ENCODE assay signal across 2 cellular contexts in the genomic region with DNA sequence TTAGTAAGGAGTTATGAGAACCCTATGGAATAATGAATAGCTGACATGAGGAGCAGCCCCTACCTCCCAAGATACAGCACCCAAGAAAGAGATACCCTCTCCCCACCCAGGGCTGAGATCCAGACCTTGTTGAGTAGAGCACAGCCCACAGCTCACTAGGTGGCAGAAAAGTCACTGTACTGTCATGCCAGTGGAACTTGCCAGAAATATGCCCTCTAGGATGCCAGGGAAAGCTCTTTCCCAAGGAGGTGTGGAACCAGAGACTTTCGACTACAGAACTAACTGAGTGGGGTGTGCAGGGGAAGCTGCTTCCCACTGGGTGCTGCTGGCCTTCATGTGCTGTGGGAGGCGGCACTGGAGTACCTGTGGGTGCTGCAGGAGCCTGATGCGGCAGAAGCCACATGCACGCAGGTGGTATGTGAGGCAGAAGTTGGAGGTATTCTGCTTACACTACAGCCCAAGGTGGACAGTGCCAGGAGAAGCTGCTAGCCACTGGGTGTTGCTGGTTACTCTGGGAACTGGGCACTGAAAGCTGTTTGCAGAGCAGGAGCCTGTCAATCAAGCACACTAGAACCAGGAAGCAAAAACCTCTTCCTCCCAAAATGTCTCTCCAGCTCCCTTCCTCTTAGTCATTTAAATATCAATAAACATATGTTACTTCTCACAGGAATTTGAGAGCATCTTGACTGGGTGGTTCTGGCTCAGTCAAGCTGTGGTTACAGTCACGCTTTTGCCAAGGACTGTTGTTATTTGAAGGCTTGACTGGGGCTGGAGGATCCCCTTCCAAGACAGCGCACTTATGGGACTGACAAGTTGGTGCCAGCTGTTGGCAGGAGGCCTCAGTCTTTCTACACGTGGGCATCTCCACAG.
TF ChIP-seq lines count a peak whose summit lies in the region.

No MANE protein-coding gene starts in this region.

TF ChIP-seq in HCT116, 20 proteins besides CTCF, POLR2A, EP300 and RAD21 (continued from another document):
- TF ChIP-seq, protein P1, sequence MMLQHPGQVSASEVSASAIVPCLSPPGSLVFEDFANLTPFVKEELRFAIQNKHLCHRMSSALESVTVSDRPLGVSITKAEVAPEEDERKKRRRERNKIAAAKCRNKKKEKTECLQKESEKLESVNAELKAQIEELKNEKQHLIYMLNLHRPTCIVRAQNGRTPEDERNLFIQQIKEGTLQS (IDR thresholded peaks at IDR 0.05), result no peak
- TF ChIP-seq EZH2 (IDR thresholded peaks at IDR 0.05) (no peak), CEBPB (IDR thresholded peaks at IDR 0.05; ENCODE audit: low read depth) (no peak), ZFX (IDR thresholded peaks at IDR 0.05) (no peak), EGR1 (IDR thresholded peaks at IDR 0.05; ENCODE audit: low read depth) (no peak), ZNF274 (IDR thresholded peaks at IDR 0.05; ENCODE audit: low read depth, low read length) (no peak), SIN3A (IDR thresholded peaks at IDR 0.05; ENCODE audit: low read depth) (no peak), CBX3 (IDR thresholded peaks at IDR 0.05; ENCODE audit: low read depth) (no peak), ELF1 (IDR thresholded peaks at IDR 0.05; ENCODE audit: borderline replicate concordance, low read depth) (no peak), POLR2AphosphoS5 (IDR thresholded peaks at IDR 0.05; ENCODE audit: low read depth, low read length) (no peak), YY1 (IDR thresholded peaks at IDR 0.05; ENCODE audit: extremely low read depth, insufficient replicate concordance, low read depth, low read length) (no peak)
- TF ChIP-seq, protein P2, sequence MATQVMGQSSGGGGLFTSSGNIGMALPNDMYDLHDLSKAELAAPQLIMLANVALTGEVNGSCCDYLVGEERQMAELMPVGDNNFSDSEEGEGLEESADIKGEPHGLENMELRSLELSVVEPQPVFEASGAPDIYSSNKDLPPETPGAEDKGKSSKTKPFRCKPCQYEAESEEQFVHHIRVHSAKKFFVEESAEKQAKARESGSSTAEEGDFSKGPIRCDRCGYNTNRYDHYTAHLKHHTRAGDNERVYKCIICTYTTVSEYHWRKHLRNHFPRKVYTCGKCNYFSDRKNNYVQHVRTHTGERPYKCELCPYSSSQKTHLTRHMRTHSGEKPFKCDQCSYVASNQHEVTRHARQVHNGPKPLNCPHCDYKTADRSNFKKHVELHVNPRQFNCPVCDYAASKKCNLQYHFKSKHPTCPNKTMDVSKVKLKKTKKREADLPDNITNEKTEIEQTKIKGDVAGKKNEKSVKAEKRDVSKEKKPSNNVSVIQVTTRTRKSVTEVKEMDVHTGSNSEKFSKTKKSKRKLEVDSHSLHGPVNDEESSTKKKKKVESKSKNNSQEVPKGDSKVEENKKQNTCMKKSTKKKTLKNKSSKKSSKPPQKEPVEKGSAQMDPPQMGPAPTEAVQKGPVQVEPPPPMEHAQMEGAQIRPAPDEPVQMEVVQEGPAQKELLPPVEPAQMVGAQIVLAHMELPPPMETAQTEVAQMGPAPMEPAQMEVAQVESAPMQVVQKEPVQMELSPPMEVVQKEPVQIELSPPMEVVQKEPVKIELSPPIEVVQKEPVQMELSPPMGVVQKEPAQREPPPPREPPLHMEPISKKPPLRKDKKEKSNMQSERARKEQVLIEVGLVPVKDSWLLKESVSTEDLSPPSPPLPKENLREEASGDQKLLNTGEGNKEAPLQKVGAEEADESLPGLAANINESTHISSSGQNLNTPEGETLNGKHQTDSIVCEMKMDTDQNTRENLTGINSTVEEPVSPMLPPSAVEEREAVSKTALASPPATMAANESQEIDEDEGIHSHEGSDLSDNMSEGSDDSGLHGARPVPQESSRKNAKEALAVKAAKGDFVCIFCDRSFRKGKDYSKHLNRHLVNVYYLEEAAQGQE (IDR thresholded peaks at IDR 0.05; ENCODE audit: low read depth), result no peak

TF ChIP-seq in GM12891, 5 proteins besides CTCF, POLR2A, EP300 and RAD21 (continued from another document):
- no peak for TF ChIP-seq TAF1 (IDR thresholded peaks at IDR 0.05; ENCODE audit: low read depth, low read length)
